15 cellular contexts compared by ENCODE assay signal in the genomic region with DNA sequence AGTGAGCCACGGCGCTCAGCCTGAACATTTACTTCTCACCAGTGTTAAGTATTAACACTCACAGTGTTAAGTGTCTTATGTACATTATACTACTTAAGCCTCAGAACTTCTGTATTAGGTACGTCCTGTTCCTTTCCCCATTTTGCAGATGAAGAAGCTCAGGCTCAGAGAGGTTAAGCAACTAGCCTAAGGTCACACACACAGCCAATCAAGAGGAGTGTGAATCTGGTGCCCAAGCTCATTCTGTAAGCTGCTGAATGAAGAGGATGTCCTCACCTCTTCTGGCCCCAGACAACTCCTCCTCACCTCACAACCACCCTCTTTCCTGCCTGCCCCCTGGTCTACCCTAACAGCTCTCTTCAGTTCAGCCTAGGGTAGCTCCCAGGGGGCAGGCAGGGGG. TPM values are rescaled to one million over a fixed set of nuclear protein-coding genes. Genes with fewer than 3 reads are reported as not detected.
"Had no signal": no experiment of that assay in that cellular context is flagged by ENCODE, and none has a peak within 500 bp of the region (broad histone marks: within the 10 kb centered on the region; RNA-seq: fewer than 3 reads in every experiment).

No MANE protein-coding gene starts in this region.

- H3K4me3 Mint-ChIP-seq: activated naive CD4-positive, alpha-beta T cell treated with anti-CD3 and anti-CD28 coated beads for 36 hours; activated T-helper 17 cell treated with anti-CD3 and anti-CD28 coated beads, Interleukin-2, amount 50 U/mL, for 72 hours; naive thymus-derived CD4-positive, alpha-beta T cell had no signal

- H3K4me3 ChIP-seq: mucosa of descending colon, tibial artery had no signal

- H3K4me1 ChIP-seq: tibial artery had no signal

- H3K9me3 Mint-ChIP-seq: activated naive CD4-positive, alpha-beta T cell treated with anti-CD3 and anti-CD28 coated beads for 36 hours; activated T-helper 17 cell treated with anti-CD3 and anti-CD28 coated beads, Interleukin-2, amount 50 U/mL, for 72 hours; naive thymus-derived CD4-positive, alpha-beta T cell had no signal

- H3K9me3 ChIP-seq: mucosa of descending colon, tibial artery had no signal

- H3K36me3 Mint-ChIP-seq: naive thymus-derived CD4-positive, alpha-beta T cell had no signal

- ATAC-seq: activated CD4-positive, CD25-positive, alpha-beta regulatory T cell treated with anti-CD3 and anti-CD28 coated beads, Interleukin-2, amount 50 U/mL, for 24 hours; activated T-helper 17 cell treated with anti-CD3 and anti-CD28 coated beads, Interleukin-2, amount 50 U/mL, for 72 hours; left lobe of liver; mucosa of descending colon; naive thymus-derived CD4-positive, alpha-beta T cell had no signal

- H3K27me3 Mint-ChIP-seq: activated T-helper 17 cell treated with anti-CD3 and anti-CD28 coated beads, Interleukin-2, amount 50 U/mL, for 72 hours had no signal

- H3K36me3 ChIP-seq: tibial artery had no signal

- FAIRE-seq: colon, endometrium, islet of Langerhans had no signal

- H3K27ac ChIP-seq: tibial artery had no signal

- DNase-seq: activated naive CD4-positive, alpha-beta T cell treated with anti-CD3 and anti-CD28 coated beads for 36 hours; activated T-cell treated with anti-CD3 and anti-CD28 coated beads for 4 hours; mucosa of descending colon; naive thymus-derived CD4-positive, alpha-beta T cell; nucleus accumbens; stimulated activated CD4-positive, alpha-beta T cell treated with anti-CD3 and anti-CD28 coated beads, Interleukin-15, amount 100 ng/mL, for 24 hours; stimulated activated CD4-positive, alpha-beta T cell treated with anti-CD3 and anti-CD28 coated beads, Interleukin-4, amount 100 ng/mL, for 1 hour; stimulated activated naive CD4-positive, alpha-beta T cell; tibial artery had no signal

- H3K27ac Mint-ChIP-seq: activated naive CD4-positive, alpha-beta T cell treated with anti-CD3 and anti-CD28 coated beads for 36 hours; activated T-helper 17 cell treated with anti-CD3 and anti-CD28 coated beads, Interleukin-2, amount 50 U/mL, for 72 hours; naive thymus-derived CD4-positive, alpha-beta T cell had no signal

RNA-seq across cellular contexts. Expression of gene CREB3L1, which starts 29.9 kb away (rescaled TPM):
- total RNA-seq: activated T-helper 17 cell treated with anti-CD3 and anti-CD28 coated beads, Interleukin-2, amount 50 U/mL, for 72 hours; naive thymus-derived CD4-positive, alpha-beta T cell had no signal
- polyA plus RNA-seq: naive thymus-derived CD4-positive, alpha-beta T cell had no signal
